ENCODE assay signal across 16 cellular contexts in the genomic region with DNA sequence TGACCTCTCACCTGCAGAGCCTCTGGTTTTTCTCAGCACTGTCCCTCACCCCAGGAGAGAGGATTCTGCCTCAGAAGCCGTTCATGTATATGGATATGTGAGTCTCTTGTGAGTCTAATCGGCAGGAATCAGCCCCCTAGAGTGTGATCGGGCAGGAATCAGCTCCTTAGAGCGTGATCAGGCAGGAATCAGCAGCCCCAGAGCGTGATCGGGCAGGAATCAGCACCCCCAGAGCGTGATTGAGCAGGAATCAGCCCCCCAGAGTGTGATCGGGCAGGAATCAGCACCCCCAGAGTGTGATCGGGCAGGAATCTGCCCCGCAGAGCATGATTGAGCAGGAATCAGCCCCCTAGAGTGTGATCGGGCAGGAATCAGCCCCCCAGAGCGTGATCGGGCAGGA.
"Had no signal": no experiment of that assay in that cellular context is flagged by ENCODE, and none has a peak within 500 bp of the region (broad histone marks: within the 10 kb centered on the region; RNA-seq: fewer than 3 reads in every experiment).

No MANE protein-coding gene starts in this region.

- H3K27ac ChIP-seq: epithelial cell of prostate, spleen, thoracic aorta had no signal

- H3K36me3 ChIP-seq: spleen, thoracic aorta had no signal

- H3K4me1 ChIP-seq: spleen had no signal

- DNase-seq: activated CD4-positive, alpha-beta memory T cell treated with anti-CD3 and anti-CD28 coated beads for 36 hours; activated CD4-positive, alpha-beta T cell treated with anti-CD3 and anti-CD28 coated beads for 48 hours; activated naive CD4-positive, alpha-beta T cell treated with anti-CD3 and anti-CD28 coated beads, Interleukin-2, amount 10 ng/mL, durations not matched to agents 7 days and 5 days; activated T-cell treated with anti-CD3 and anti-CD28 coated beads, Interleukin-2, amount 50 U/mL, for 48 hours; amygdala; cerebellar nuclear complex; cortex of kidney; left colon; mucosa of descending colon; naive B cell; retina; spleen; stimulated activated CD4-positive, alpha-beta T cell treated with anti-CD3 and anti-CD28 coated beads, Interleukin-4, amount 100 ng/mL, for 1 hour; stimulated activated naive CD4-positive, alpha-beta T cell had no signal

- H3K4me3 ChIP-seq: mucosa of descending colon, spleen, thoracic aorta had no signal

- H3K9me3 ChIP-seq: mucosa of descending colon, spleen, thoracic aorta had no signal
